In the genomic region with DNA sequence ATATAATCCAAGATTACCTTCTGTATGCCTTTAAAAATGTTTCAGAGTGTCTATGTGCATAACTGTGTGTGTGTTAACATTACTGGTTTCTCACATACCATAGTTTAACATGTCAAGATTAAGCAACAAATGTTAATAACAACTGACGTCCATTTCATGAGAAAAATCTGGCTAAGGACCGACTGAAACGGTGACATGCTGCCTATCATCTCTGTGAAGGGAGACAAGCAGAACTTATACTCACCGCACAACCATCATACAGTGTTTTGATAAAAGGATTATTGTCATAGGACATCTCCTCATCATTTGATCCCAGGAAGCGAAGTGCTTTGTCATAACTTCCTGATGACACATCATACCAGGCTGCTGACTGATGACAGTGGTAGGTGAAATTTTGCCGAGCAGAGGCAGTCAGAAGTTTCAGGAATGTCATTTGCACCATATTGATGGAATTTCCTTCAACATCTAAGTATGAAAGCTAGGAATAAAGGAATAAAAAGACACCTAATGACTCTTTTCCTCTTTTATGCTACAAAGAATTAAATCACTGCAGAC, we compare ENCODE assay signal across 14 cellular contexts.
DNase-seq lines count a peak whose midpoint lies in the region; ATAC-seq and TF ChIP-seq lines count a peak whose summit lies in the region.
"Had no signal": no experiment of that assay in that cellular context is flagged by ENCODE, and none has a peak within 500 bp of the region (broad histone marks: within the 10 kb centered on the region; RNA-seq: fewer than 3 reads in every experiment).

No MANE protein-coding gene starts in this region.

- H3K4me1 ChIP-seq in PC-3 (ENCODE audit: insufficient read depth, low read length), result peaks cover 23% of the 10 kb centered on the region
- H3K4me1 ChIP-seq: pancreas had no signal

- BruUV-seq in PC-3 (replicated peaks; lab: Mats Ljungman, UMichigan), result no TSS peak

- CTCF ChIA-PET in PC-3 (lab: Charles Lee), result no interaction called here

- H3K4me3 ChIP-seq in PC-3 (ENCODE audit: low read length), result no peak overlapping the region; the same call in 1 of the 2 replicates
- H3K4me3 ChIP-seq in coronary artery, result no peak overlapping the region
- H3K4me3 ChIP-seq: GM23338, pancreas had no signal

- peak overlapping the region; percentile 20; the same call in 1 of the 2 replicates for H2AFZ ChIP-seq in PC-3 (ENCODE audit: low read length)
- H2AFZ ChIP-seq: GM23338 had no signal

- ATAC-seq in PC-3, result peak; percentile 53
- ATAC-seq: activated T-cell treated with anti-CD3 and anti-CD28 coated beads, Interleukin-2, amount 50 U/mL, for 72 hours; GM23338; pancreas had no signal

- no peak for TF ChIP-seq CTCF in PC-3 (conservative IDR thresholded peaks at IDR 0.05; ENCODE audit: low read depth, low read length)
- TF ChIP-seq CTCF in coronary artery (IDR thresholded peaks at IDR 0.05), result no peak

- H3K27ac ChIP-seq in PC-3 (ENCODE audit: low read length) (peak overlapping the region; percentile 47), coronary artery (no peak overlapping the region)
- H3K27ac ChIP-seq: pancreas had no signal

- no peaks in the 10 kb centered on the region for H3K36me3 ChIP-seq in PC-3 (ENCODE audit: low read depth, low read length)
- H3K36me3 ChIP-seq: pancreas had no signal

- no peaks in the 10 kb centered on the region for H3K27me3 ChIP-seq in PC-3 (ENCODE audit: low read length)
- H3K27me3 ChIP-seq: pancreas had no signal

- no peaks in the 10 kb centered on the region for H3F3A ChIP-seq in PC-3 (ENCODE audit: low read length, unreplicated experiment)

- no peak overlapping the region for H3K9ac ChIP-seq in PC-3 (ENCODE audit: low read length)

- H3K79me2 ChIP-seq in PC-3 (ENCODE audit: low read length), result no peaks in the 10 kb centered on the region

- DNase-seq in EH (ENCODE audit: low read depth) (peak; percentile 97), PC-3 (peak; percentile 85), dermis microvascular lymphatic vessel endothelial cell (ENCODE audit: low read depth in 2 of 2) (peak; percentile 1 to 13), non-pigmented ciliary epithelial cell (ENCODE audit: low read depth) (peak; percentile 83), NCI-H1092 treated with DMSO at 0.1 percent for 48 hours (lab: John Stamatoyannopoulos, UW) (no peak), coronary artery (ENCODE audit: low spot score) (no peak), OCI-M2 (lab: John Stamatoyannopoulos, UW; ENCODE audit: unreplicated experiment) (no peak)
- DNase-seq in NK-92 treated with Interleukin-12 subunit alpha and Interleukin-12 subunit beta, amount 100 ng/mL, for 24 hours (lab: John Stamatoyannopoulos, UW), result no peak
- DNase-seq: activated T-cell treated with anti-CD3 and anti-CD28 coated beads, Interleukin-2, amount 50 U/mL, for 72 hours; CD4-positive, alpha-beta memory T cell; pancreas; stimulated activated CD4-positive, alpha-beta T cell treated with anti-CD3 and anti-CD28 coated beads, Interleukin-2, amount 100 ng/mL, for 48 hours; stimulated activated naive CD4-positive, alpha-beta T cell treated with Interleukin-2 at 50 U/mL for 16 hours had no signal

- intact Hi-C loops in PC-3 (cut with micrococcal nuclease), result no loop called here

- H3K9me2 ChIP-seq in PC-3 (replicated peaks; ENCODE audit: low read length), result no peaks in the 10 kb centered on the region

- peak overlapping the region; percentile 36 for H3K4me2 ChIP-seq in PC-3 (ENCODE audit: low read length)
- H3K4me2 ChIP-seq: GM23338 had no signal

- H3K9me3 ChIP-seq in PC-3 (ENCODE audit: low read length), result no peaks in the 10 kb centered on the region
- H3K9me3 ChIP-seq: pancreas had no signal

- POLR2A ChIA-PET in PC-3 (lab: Charles Lee; ENCODE audit: unreplicated experiment), result no interaction called here

- no peaks in the 10 kb centered on the region for H4K20me1 ChIP-seq in PC-3 (ENCODE audit: low read length)

Comparison
In these comparisons a context has a peak if more than half of its experiments do, and no peak if none do; other contexts are left out.
1. DNase-seq: peak in EH (single experiment), PC-3 (single experiment), dermis microvascular lymphatic vessel endothelial cell (2 of 2) and non-pigmented ciliary epithelial cell (single experiment); none in NCI-H1092 treated with DMSO at 0.1 percent for 48 hours (single experiment), coronary artery (single experiment), NK-92 treated with Interleukin-12 subunit alpha and Interleukin-12 subunit beta, amount 100 ng/mL, for 24 hours (single experiment) and OCI-M2 (single experiment).